1 cellular context compared by ENCODE assay signal in genomic region chr20:4160761-4161305, GRCh38.
TF ChIP-seq lines count a peak whose summit lies in the region.

No MANE protein-coding gene starts in this region.

TF ChIP-seq in K562, 482 proteins besides CTCF, POLR2A, EP300 and RAD21 (continued from another document):
- TF ChIP-seq SAFB2 (IDR thresholded peaks at IDR 0.05; ENCODE audit: borderline replicate concordance, low read depth, low read length, severe bottlenecking) (no peak), RNF2 (IDR thresholded peaks at IDR 0.05) (no peak), RFX7 (CRISPR knock-in tag; IDR thresholded peaks at IDR 0.05) (no peak), MAFG (tag; conservative IDR thresholded peaks at IDR 0.05) (peak; percentile 84), ZNF316 (IDR thresholded peaks at IDR 0.05) (peak; percentile 91), ADNP (tag; IDR thresholded peaks at IDR 0.05) (no peak), HOXB6 (CRISPR knock-in tag; IDR thresholded peaks at IDR 0.05; ENCODE audit: borderline replicate concordance) (no peak), MAFK (IDR thresholded peaks at IDR 0.05; ENCODE audit: low read length) (peak; percentile 81), MAFF (IDR thresholded peaks at IDR 0.05; ENCODE audit: low read length) (peak; percentile 68), PHB2 (IDR thresholded peaks at IDR 0.05; ENCODE audit: low read depth) (no peak), ZNF146 (CRISPR knock-in tag; IDR thresholded peaks at IDR 0.05; ENCODE audit: unreplicated experiment) (no peak), C11orf30 (IDR thresholded peaks at IDR 0.05; ENCODE audit: low read depth) (peak; percentile 90), ATF1 (CRISPR knock-in tag; IDR thresholded peaks at IDR 0.05) (no peak), ATF1 (tag; IDR thresholded peaks at IDR 0.05) (no peak), NELFE (IDR thresholded peaks at IDR 0.05; ENCODE audit: insufficient read depth, insufficient read length) (no peak), HDAC8 (tag; IDR thresholded peaks at IDR 0.05) (no peak), ZBTB9 (CRISPR knock-in tag; IDR thresholded peaks at IDR 0.05) (no peak)
